1 cellular context compared by ENCODE assay signal in the genomic region with DNA sequence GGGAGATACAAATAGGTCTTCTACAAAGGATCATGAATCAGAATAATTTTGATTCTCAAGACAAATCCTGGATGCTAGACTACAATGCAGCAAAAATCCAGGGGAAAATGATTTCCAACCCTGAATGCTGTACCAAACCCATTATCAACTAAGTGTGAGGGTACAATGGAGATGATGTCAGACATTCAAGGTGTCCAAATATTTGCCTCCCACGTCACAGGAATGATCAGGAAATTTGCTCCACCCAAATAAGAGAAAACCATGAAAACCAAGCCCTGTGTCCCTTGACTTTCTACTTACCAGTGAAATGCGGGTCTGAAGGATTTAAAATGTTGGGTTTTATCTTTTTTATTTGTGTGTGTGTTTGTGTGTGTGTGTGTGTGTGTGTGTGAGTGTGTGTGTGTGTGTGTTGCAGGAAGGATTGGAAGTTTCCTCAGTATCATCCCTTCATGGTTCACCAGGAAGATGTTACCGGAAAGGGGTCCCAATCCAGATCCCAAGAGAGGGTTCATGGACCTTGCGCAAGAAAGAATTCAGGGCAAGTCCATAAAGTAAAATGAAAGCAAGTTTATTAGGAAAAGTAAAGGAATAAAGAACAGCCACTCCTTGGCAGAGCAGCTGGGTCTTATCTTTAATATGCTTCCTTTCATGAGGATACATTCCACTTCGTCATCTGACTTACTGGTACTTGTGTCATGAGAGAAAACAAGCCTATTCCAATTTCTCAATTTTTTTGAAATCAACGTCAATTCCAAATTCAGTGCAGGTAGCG.
TF ChIP-seq lines count a peak whose summit lies in the region.

No MANE protein-coding gene starts in this region.

TF ChIP-seq in HepG2, 621 proteins besides CTCF, POLR2A, EP300 and RAD21 (continued from another document):
- no peak for TF ChIP-seq ETV6 (CRISPR knock-in tag; conservative IDR thresholded peaks at IDR 0.05)
- no peak for TF ChIP-seq NR2C2 (CRISPR knock-in tag; IDR thresholded peaks at IDR 0.05; ENCODE audit: borderline replicate concordance)
- TF ChIP-seq, protein P1, sequence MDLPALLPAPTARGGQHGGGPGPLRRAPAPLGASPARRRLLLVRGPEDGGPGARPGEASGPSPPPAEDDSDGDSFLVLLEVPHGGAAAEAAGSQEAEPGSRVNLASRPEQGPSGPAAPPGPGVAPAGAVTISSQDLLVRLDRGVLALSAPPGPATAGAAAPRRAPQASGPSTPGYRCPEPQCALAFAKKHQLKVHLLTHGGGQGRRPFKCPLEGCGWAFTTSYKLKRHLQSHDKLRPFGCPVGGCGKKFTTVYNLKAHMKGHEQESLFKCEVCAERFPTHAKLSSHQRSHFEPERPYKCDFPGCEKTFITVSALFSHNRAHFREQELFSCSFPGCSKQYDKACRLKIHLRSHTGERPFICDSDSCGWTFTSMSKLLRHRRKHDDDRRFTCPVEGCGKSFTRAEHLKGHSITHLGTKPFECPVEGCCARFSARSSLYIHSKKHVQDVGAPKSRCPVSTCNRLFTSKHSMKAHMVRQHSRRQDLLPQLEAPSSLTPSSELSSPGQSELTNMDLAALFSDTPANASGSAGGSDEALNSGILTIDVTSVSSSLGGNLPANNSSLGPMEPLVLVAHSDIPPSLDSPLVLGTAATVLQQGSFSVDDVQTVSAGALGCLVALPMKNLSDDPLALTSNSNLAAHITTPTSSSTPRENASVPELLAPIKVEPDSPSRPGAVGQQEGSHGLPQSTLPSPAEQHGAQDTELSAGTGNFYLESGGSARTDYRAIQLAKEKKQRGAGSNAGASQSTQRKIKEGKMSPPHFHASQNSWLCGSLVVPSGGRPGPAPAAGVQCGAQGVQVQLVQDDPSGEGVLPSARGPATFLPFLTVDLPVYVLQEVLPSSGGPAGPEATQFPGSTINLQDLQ (CRISPR knock-in tag; IDR thresholded peaks at IDR 0.05): no peak
